Comparison of ENCODE assay signal across 16 cellular contexts in the genomic region with DNA sequence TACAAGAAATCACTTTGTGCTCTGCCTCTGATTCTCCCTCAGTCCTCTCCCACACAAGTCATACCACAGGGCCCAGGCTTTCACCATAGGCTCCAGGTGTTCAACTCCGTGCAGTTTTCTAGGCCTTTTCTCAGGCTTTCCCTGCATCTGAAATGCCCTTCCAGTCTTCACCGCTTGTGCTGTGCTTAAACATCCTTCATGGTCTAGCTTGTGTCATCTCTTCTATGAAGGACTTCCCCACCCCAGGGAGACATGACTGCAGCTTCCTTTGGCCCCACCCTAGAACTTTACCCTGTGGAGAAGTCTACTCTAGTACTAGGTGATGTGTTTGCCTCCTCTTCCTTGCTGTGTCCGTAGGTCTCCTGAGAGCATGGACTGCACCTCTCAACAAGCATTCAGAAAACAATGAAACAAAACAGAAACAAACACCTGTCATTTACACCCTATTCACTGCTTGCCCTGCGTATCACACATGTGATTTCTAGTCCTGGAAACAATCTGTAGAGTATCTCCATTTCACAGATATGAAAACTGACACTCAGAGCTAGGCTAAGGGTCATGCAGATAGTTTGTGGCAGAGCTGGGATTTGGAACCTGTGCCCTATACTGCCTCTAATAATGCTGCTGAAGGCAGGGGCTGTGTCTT. TPM values are rescaled to one million over a fixed set of nuclear protein-coding genes. Genes with fewer than 3 reads are reported as not detected.
A peak's percentile ranks its signal among the peaks of the same experiment; 100 is the strongest.
DNase-seq lines count a peak whose midpoint lies in the region; ATAC-seq and TF ChIP-seq lines count a peak whose summit lies in the region.
"Had no signal": no experiment of that assay in that cellular context is flagged by ENCODE, and none has a peak within 500 bp of the region (broad histone marks: within the 10 kb centered on the region; RNA-seq: fewer than 3 reads in every experiment).

No MANE protein-coding gene starts in this region.

- no peaks in the 10 kb centered on the region for H3K27me3 Mint-ChIP-seq in activated CD8-positive, alpha-beta T cell treated with anti-CD3 and anti-CD28 coated beads for 36 hours
- H3K27me3 Mint-ChIP-seq in activated CD8-positive, alpha-beta T cell treated with anti-CD3 and anti-CD28 coated beads, Interleukin-2, amount 10 ng/mL, durations not matched to agents 7 days and 5 days (ENCODE audit: low read depth), result no peaks in the 10 kb centered on the region
- peaks cover 35% of the 10 kb centered on the region for H3K27me3 Mint-ChIP-seq in stimulated activated memory B cell treated with anti-CD40 and anti-IgM and Interleukin-4, amounts not matched to agents 10 μg/mL and 1 μg/mL and 100 μg/mL, for 72 hours
- H3K27me3 Mint-ChIP-seq: CD4-positive, CD25-positive, alpha-beta regulatory T cell had no signal

- H3K4me3 Mint-ChIP-seq in activated CD8-positive, alpha-beta T cell treated with anti-CD3 and anti-CD28 coated beads for 36 hours, result no peak overlapping the region
- no peak overlapping the region for H3K4me3 Mint-ChIP-seq in activated CD8-positive, alpha-beta T cell treated with anti-CD3 and anti-CD28 coated beads, Interleukin-2, amount 10 ng/mL, durations not matched to agents 7 days and 5 days
- H3K4me3 Mint-ChIP-seq in stimulated activated memory B cell treated with anti-CD40 and anti-IgM and Interleukin-4, amounts not matched to agents 10 μg/mL and 1 μg/mL and 100 μg/mL, for 72 hours, result no peak overlapping the region
- H3K4me3 Mint-ChIP-seq: CD4-positive, CD25-positive, alpha-beta regulatory T cell had no signal

- no peaks in the 10 kb centered on the region for H3K79me2 ChIP-seq in MM.1S (ENCODE audit: low read length)

- H3K36me3 ChIP-seq in MM.1S (replicated peaks; ENCODE audit: insufficient read depth, low read length), result no peaks in the 10 kb centered on the region

- H4K20me1 ChIP-seq in MM.1S (ENCODE audit: insufficient read depth, low read length), result no peaks in the 10 kb centered on the region

- no peak overlapping the region for H3K27ac Mint-ChIP-seq in activated CD8-positive, alpha-beta T cell treated with anti-CD3 and anti-CD28 coated beads for 36 hours
- H3K27ac Mint-ChIP-seq in activated CD8-positive, alpha-beta T cell treated with anti-CD3 and anti-CD28 coated beads, Interleukin-2, amount 10 ng/mL, durations not matched to agents 7 days and 5 days, result no peak overlapping the region
- H3K27ac Mint-ChIP-seq in stimulated activated memory B cell treated with anti-CD40 and anti-IgM and Interleukin-4, amounts not matched to agents 10 μg/mL and 1 μg/mL and 100 μg/mL, for 72 hours, result no peak overlapping the region

- CTCF ChIA-PET in activated CD8-positive, alpha-beta T cell treated with anti-CD3 and anti-CD28 coated beads for 36 hours (lab: Charles Lee), result interaction anchor here (1.2 kb wide), 1 partner anchor 9 kb away, joined by 4 read pairs; no protein-coding TSS in a partner anchor
- CTCF ChIA-PET in activated CD8-positive, alpha-beta T cell treated with anti-CD3 and anti-CD28 coated beads, Interleukin-2, amount 10 ng/mL, durations not matched to agents 7 days and 5 days (lab: Charles Lee), result no interaction called here

- no peak for TF ChIP-seq CTCF in activated CD8-positive, alpha-beta T cell treated with anti-CD3 and anti-CD28 coated beads for 36 hours (IDR thresholded peaks at IDR 0.05)
- TF ChIP-seq CTCF in GM12865 (IDR thresholded peaks at IDR 0.05; ENCODE audit: insufficient read depth, low read depth, low read length, missing control alignments) (no peak), MM.1S (IDR thresholded peaks at IDR 0.05; ENCODE audit: low read length) (no peak)

- H3K36me3 Mint-ChIP-seq in activated CD8-positive, alpha-beta T cell treated with anti-CD3 and anti-CD28 coated beads for 36 hours (ENCODE audit: low read depth), result no peaks in the 10 kb centered on the region
- no peaks in the 10 kb centered on the region for H3K36me3 Mint-ChIP-seq in activated CD8-positive, alpha-beta T cell treated with anti-CD3 and anti-CD28 coated beads, Interleukin-2, amount 10 ng/mL, durations not matched to agents 7 days and 5 days (ENCODE audit: low read depth)
- H3K36me3 Mint-ChIP-seq in stimulated activated memory B cell treated with anti-CD40 and anti-IgM and Interleukin-4, amounts not matched to agents 10 μg/mL and 1 μg/mL and 100 μg/mL, for 72 hours, result no peaks in the 10 kb centered on the region

- DNase-seq in activated CD8-positive, alpha-beta T cell treated with anti-CD3 and anti-CD28 coated beads for 36 hours, result no peak
- no peak for DNase-seq in activated CD8-positive, alpha-beta T cell treated with anti-CD3 and anti-CD28 coated beads, Interleukin-2, amount 10 ng/mL, durations not matched to agents 7 days and 5 days
- DNase-seq in GM12865 (ENCODE audit: low read depth), result peak; percentile 12
- peak; percentile 68 for DNase-seq in MM.1S
- no peak for DNase-seq in NAMALWA (ENCODE audit: low spot score)
- DNase-seq: Caco-2, DMS53, HCEC 1CT, Kasumi-1, NCI-H1105 treated with DMSO at 0.1 percent for 48 hours, NCI-H446, OCI-M1, SIG-M5 had no signal

- H3K4me3 ChIP-seq in GM12865 (ENCODE audit: low read depth, low read length) (no peak overlapping the region), MM.1S (ENCODE audit: low read length) (peak overlapping the region; percentile 16)

- intact Hi-C loops in activated CD8-positive, alpha-beta T cell treated with anti-CD3 and anti-CD28 coated beads for 36 hours (cut with micrococcal nuclease), result no loop called here

- peaks cover 12% of the 10 kb centered on the region for H3F3A ChIP-seq in MM.1S (ENCODE audit: insufficient read depth, low read length)

- H3K9ac ChIP-seq in MM.1S (ENCODE audit: low read length), result peak overlapping the region; percentile 39; the same call in 1 of the 2 replicates

- peak overlapping the region; percentile 79 for H2AFZ ChIP-seq in MM.1S (ENCODE audit: low read length)

- H3K9me2 ChIP-seq in MM.1S (replicated peaks; ENCODE audit: insufficient read depth, low read length), result no peaks in the 10 kb centered on the region

- H3K9me3 ChIP-seq in MM.1S (replicated peaks; ENCODE audit: insufficient read depth, low read length), result no peaks in the 10 kb centered on the region
- H3K9me3 ChIP-seq: Caco-2 had no signal

- peak overlapping the region; percentile 83 for H3K27ac ChIP-seq in MM.1S (ENCODE audit: low read length)

- peak; percentile 47 for ATAC-seq in activated CD8-positive, alpha-beta T cell treated with anti-CD3 and anti-CD28 coated beads for 36 hours
- ATAC-seq in activated CD8-positive, alpha-beta T cell treated with anti-CD3 and anti-CD28 coated beads, Interleukin-2, amount 10 ng/mL, durations not matched to agents 7 days and 5 days, result no peak
- peak; percentile 9 for ATAC-seq in stimulated activated memory B cell treated with anti-CD40 and anti-IgM and Interleukin-4, amounts not matched to agents 10 μg/mL and 1 μg/mL and 100 μg/mL, for 72 hours
- no peak for ATAC-seq in HG02763 (IDR thresholded peaks at IDR 0.05; ENCODE audit: unreplicated experiment)

- peaks cover 31% of the 10 kb centered on the region for H3K4me1 ChIP-seq in MM.1S (ENCODE audit: low read length)
- H3K4me1 ChIP-seq: Caco-2 had no signal

- H3K27me3 ChIP-seq in MM.1S (replicated peaks; ENCODE audit: insufficient read depth, low read length), result no peaks in the 10 kb centered on the region

- peaks cover 13% of the 10 kb centered on the region for H3K4me1 Mint-ChIP-seq in activated CD8-positive, alpha-beta T cell treated with anti-CD3 and anti-CD28 coated beads for 36 hours (ENCODE audit: low read depth)
- peaks cover 6% of the 10 kb centered on the region for H3K4me1 Mint-ChIP-seq in activated CD8-positive, alpha-beta T cell treated with anti-CD3 and anti-CD28 coated beads, Interleukin-2, amount 10 ng/mL, durations not matched to agents 7 days and 5 days (ENCODE audit: low read depth)
- no peaks in the 10 kb centered on the region for H3K4me1 Mint-ChIP-seq in stimulated activated memory B cell treated with anti-CD40 and anti-IgM and Interleukin-4, amounts not matched to agents 10 μg/mL and 1 μg/mL and 100 μg/mL, for 72 hours

- POLR2A ChIA-PET in activated CD8-positive, alpha-beta T cell treated with anti-CD3 and anti-CD28 coated beads for 36 hours (lab: Charles Lee), result interaction anchor here (1.3 to 3.1 kb wide), 2 partner anchors 10 to 18 kb away, joined by 4 to 8 read pairs; no protein-coding TSS in a partner anchor
- POLR2A ChIA-PET in activated CD8-positive, alpha-beta T cell treated with anti-CD3 and anti-CD28 coated beads, Interleukin-2, amount 10 ng/mL, durations not matched to agents 7 days and 5 days (lab: Charles Lee), result no interaction called here

- no peaks in the 10 kb centered on the region for H3K9me3 Mint-ChIP-seq in activated CD8-positive, alpha-beta T cell treated with anti-CD3 and anti-CD28 coated beads for 36 hours
- H3K9me3 Mint-ChIP-seq in activated CD8-positive, alpha-beta T cell treated with anti-CD3 and anti-CD28 coated beads, Interleukin-2, amount 10 ng/mL, durations not matched to agents 7 days and 5 days (ENCODE audit: insufficient read depth), result no peaks in the 10 kb centered on the region
- H3K9me3 Mint-ChIP-seq in stimulated activated memory B cell treated with anti-CD40 and anti-IgM and Interleukin-4, amounts not matched to agents 10 μg/mL and 1 μg/mL and 100 μg/mL, for 72 hours, result no peaks in the 10 kb centered on the region

- H3K4me2 ChIP-seq in MM.1S (ENCODE audit: low read depth, low read length), result peak overlapping the region; percentile 54

RNA-seq across cellular contexts. Expression of a gene that starts 22.7 kb away (rescaled TPM):
- 100 to 1,000 TPM; 178 to 182 TPM for total RNA-seq in activated CD8-positive, alpha-beta T cell treated with anti-CD3 and anti-CD28 coated beads for 36 hours
- 100 to 1,000 TPM; 205 to 246 TPM for total RNA-seq in activated CD8-positive, alpha-beta T cell treated with anti-CD3 and anti-CD28 coated beads, Interleukin-2, amount 10 ng/mL, durations not matched to agents 7 days and 5 days

Comparison
In these comparisons a context has a peak if more than half of its experiments do, and no peak if none do; other contexts are left out.
1. ATAC-seq: peak in activated CD8-positive, alpha-beta T cell treated with anti-CD3 and anti-CD28 coated beads for 36 hours (single experiment) and stimulated activated memory B cell treated with anti-CD40 and anti-IgM and Interleukin-4, amounts not matched to agents 10 μg/mL and 1 μg/mL and 100 μg/mL, for 72 hours (single experiment); none in activated CD8-positive, alpha-beta T cell treated with anti-CD3 and anti-CD28 coated beads, Interleukin-2, amount 10 ng/mL, durations not matched to agents 7 days and 5 days (single experiment) and HG02763 (single experiment).
2. DNase-seq: peak in GM12865 (single experiment) and MM.1S (single experiment); none in activated CD8-positive, alpha-beta T cell treated with anti-CD3 and anti-CD28 coated beads for 36 hours (single experiment), activated CD8-positive, alpha-beta T cell treated with anti-CD3 and anti-CD28 coated beads, Interleukin-2, amount 10 ng/mL, durations not matched to agents 7 days and 5 days (single experiment) and NAMALWA (single experiment).